In genomic region chr10:102729090-102730026, GRCh38 we compare ENCODE assay signal across 1 cellular context.
A peak's percentile ranks its signal among the peaks of the same experiment; 100 is the strongest.
TF ChIP-seq lines count a peak whose summit lies in the region.

No MANE protein-coding gene starts in this region.

TF ChIP-seq in GM12878, 131 proteins besides CTCF, POLR2A, EP300 and RAD21 (continued from another document):
- TF ChIP-seq NKRF (conservative IDR thresholded peaks at IDR 0.05) (no peak), IKZF2 (IDR thresholded peaks at IDR 0.05) (peak; percentile 28 to 59; a peak in 2 of 4 replicates), ETV6 (conservative IDR thresholded peaks at IDR 0.05 in 1 of 2, IDR thresholded peaks at IDR 0.05 in 1 of 2; ENCODE audit: borderline replicate concordance in 1 of 2, low read depth in 1 of 2) (no peak), KAT2A (conservative IDR thresholded peaks at IDR 0.05; ENCODE audit: control insufficient read depth, low read depth, low read length) (no peak), MEF2B (IDR thresholded peaks at IDR 0.05; ENCODE audit: partially characterized antibody, poor library complexity, severe bottlenecking) (peak; percentile 46), YY1 (IDR thresholded peaks at IDR 0.05; ENCODE audit: low read depth, low read length) (0 out of 2 replicates have a peak, but pooled peaks have one; percentile 28), BHLHE40 (IDR thresholded peaks at IDR 0.05; ENCODE audit: borderline replicate concordance in 1 of 2, low read depth in 2 of 2, low read length in 1 of 2) (peak; percentile 7 to 28; a peak in 1 of 4 replicates)
